14 cellular contexts compared by ENCODE assay signal in the genomic region with DNA sequence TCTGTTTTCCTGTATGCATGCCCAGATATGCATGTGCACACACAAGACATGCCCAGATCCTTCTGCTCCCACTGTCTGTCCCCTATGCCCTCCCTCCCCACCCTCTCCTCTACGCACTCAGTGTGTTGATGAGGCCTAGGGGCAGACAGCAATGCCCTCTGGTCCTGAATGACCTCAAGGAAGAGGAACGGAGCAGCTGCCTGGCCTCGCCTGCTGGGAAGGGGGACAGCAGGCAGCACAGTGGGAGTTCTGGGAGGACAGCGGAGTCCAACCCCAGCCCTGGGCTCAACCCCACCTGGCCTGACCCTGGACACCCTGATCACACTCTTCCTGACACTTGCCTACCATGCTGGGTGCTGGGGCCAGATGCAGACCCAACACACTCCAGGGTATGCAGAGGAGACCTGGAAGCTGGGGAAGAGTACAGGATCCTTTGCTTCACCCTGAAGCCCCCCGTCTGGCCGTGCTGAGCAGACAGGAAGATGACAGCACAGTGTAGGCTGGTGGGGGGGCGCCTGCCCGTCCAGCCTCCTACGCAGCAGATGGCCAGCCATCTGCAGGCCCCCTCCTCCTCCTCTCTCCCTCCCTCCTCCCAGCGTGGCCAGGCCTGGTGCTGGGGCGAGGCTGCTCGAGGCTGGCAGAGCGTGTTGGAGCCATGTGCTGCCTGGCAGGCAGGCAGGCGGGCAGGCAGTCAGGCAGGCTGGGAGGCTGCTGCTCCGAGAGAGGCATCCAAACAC.
DNase-seq lines count a peak whose midpoint lies in the region; ATAC-seq and TF ChIP-seq lines count a peak whose summit lies in the region.
"Had no signal": no experiment of that assay in that cellular context is flagged by ENCODE, and none has a peak within 500 bp of the region (broad histone marks: within the 10 kb centered on the region; RNA-seq: fewer than 3 reads in every experiment).

No MANE protein-coding gene starts in this region.

- no peaks in the 10 kb centered on the region for H3K9me3 ChIP-seq in HEK293 (ENCODE audit: control insufficient read depth, insufficient read depth, low read depth, low read length)
- H3K9me3 ChIP-seq in WERI-Rb-1 (ENCODE audit: severe bottlenecking), result peaks cover 9% of the 10 kb centered on the region
- H3K9me3 ChIP-seq in A673 (ENCODE audit: low read depth, low read length, poor library complexity, severe bottlenecking), result no peaks in the 10 kb centered on the region
- H3K9me3 ChIP-seq: spleen had no signal

- H3K36me3 Mint-ChIP-seq in mesothelial cell of epicardium, result no peaks in the 10 kb centered on the region
- H3K36me3 Mint-ChIP-seq: IgD-negative memory B cell, naive B cell had no signal

- no TSS peak for BruUV-seq in A673 (replicated peaks; lab: Mats Ljungman, UMichigan)

- CTCF ChIA-PET in HEK293 (lab: Yijun Ruan, JAX) (no interaction called here), A673 (lab: Charles Lee) (no interaction called here)

- no peak for ATAC-seq in GM19328 (IDR thresholded peaks at IDR 0.05; ENCODE audit: unreplicated experiment)

- H3K9me3 Mint-ChIP-seq in mesothelial cell of epicardium, result peaks cover 4% of the 10 kb centered on the region
- H3K9me3 Mint-ChIP-seq: central memory CD8-positive, alpha-beta T cell; IgD-negative memory B cell had no signal

- intact Hi-C loops in A673 (cut with micrococcal nuclease; ENCODE audit: unreplicated experiment), result no loop called here

- H3K27me3 Mint-ChIP-seq in mesothelial cell of epicardium (ENCODE audit: low read depth), result peaks cover 5% of the 10 kb centered on the region
- H3K27me3 Mint-ChIP-seq: central memory CD8-positive, alpha-beta T cell had no signal

- H3K27me3 ChIP-seq in WERI-Rb-1 (ENCODE audit: insufficient read depth, low read depth, severe bottlenecking) (no peaks in the 10 kb centered on the region), A673 (replicated peaks; ENCODE audit: insufficient read depth, low read depth, low read length, poor library complexity) (no peaks in the 10 kb centered on the region)
- H3K27me3 ChIP-seq: spleen had no signal

- H3K27ac ChIP-seq in HEK293 (ENCODE audit: extremely low read depth, low read depth, low read length) (no peak overlapping the region), WERI-Rb-1 (peak overlapping the region; percentile 93), skin epidermis (peak overlapping the region in 13 of 21 experiments; percentile 18 to 80 (median 41)), A673 (ENCODE audit: low read depth, low read length, poor library complexity, severe bottlenecking) (no peak overlapping the region)
- H3K27ac ChIP-seq: spleen had no signal

- POLR2A ChIA-PET in HEK293 (lab: Yijun Ruan, JAX) (no interaction called here), A673 (lab: Charles Lee; ENCODE audit: low non-redundant PET) (no interaction called here)

- H3K4me3 ChIP-seq in HEK293 (ENCODE audit: low read depth, low read length), result no peak overlapping the region
- no peak overlapping the region for H3K4me3 ChIP-seq in WERI-Rb-1 (ENCODE audit: low read depth, low read length)
- H3K4me3 ChIP-seq in skin epidermis, result no peak overlapping the region
- H3K4me3 ChIP-seq in A673 (ENCODE audit: low read depth, low read length, poor library complexity, severe bottlenecking), result no peak overlapping the region
- H3K4me3 ChIP-seq: spleen had no signal

- H3K27ac Mint-ChIP-seq in mesothelial cell of epicardium, result no peak overlapping the region
- H3K27ac Mint-ChIP-seq: IgD-negative memory B cell had no signal

- H3K36me3 ChIP-seq in HEK293 (ENCODE audit: control insufficient read depth in 2 of 2, insufficient read depth in 1 of 2, low read length in 2 of 2) (no peaks in the 10 kb centered on the region), WERI-Rb-1 (no peaks in the 10 kb centered on the region), A673 (ENCODE audit: insufficient read depth, low read length, poor library complexity, severe bottlenecking) (no peaks in the 10 kb centered on the region)
- H3K36me3 ChIP-seq: spleen had no signal

- H3K4me3 Mint-ChIP-seq in mesothelial cell of epicardium, result no peak overlapping the region
- H3K4me3 Mint-ChIP-seq: central memory CD8-positive, alpha-beta T cell had no signal

- peaks cover 17% of the 10 kb centered on the region for H3K4me1 Mint-ChIP-seq in mesothelial cell of epicardium
- H3K4me1 Mint-ChIP-seq: central memory CD8-positive, alpha-beta T cell had no signal

- DNase-seq in WERI-Rb-1 (peak; percentile 95), hippocampal formation (lab: John Stamatoyannopoulos, UW) (peak; percentile 89 to 90), A673 (ENCODE audit: low spot score) (no peak), GM03348 (ENCODE audit: low spot score) (no peak), mesothelial cell of epicardium (ENCODE audit: low spot score in 2 of 2, unreplicated experiment in 2 of 2) (no peak)
- DNase-seq: activated gamma-delta T cell, naive B cell, NCI-H1436, spleen had no signal

- TF ChIP-seq CTCF in HEK293 (tag by site-specific recombination; IDR thresholded peaks at IDR 0.05) (no peak), WERI-Rb-1 (IDR thresholded peaks at IDR 0.05; ENCODE audit: low read depth, low read length) (no peak), A673 (conservative IDR thresholded peaks at IDR 0.05; ENCODE audit: low read depth, low read length) (no peak), mesothelial cell of epicardium (IDR thresholded peaks at IDR 0.05; ENCODE audit: unreplicated experiment) (no peak)

- H3K4me1 ChIP-seq in HEK293 (ENCODE audit: control insufficient read depth, insufficient read depth, low read length) (no peaks in the 10 kb centered on the region), A673 (ENCODE audit: insufficient read depth, low read length, poor library complexity, severe bottlenecking) (peaks cover 16% of the 10 kb centered on the region)

TF ChIP-seq in HEK293, 187 proteins besides CTCF, POLR2A, EP300 and RAD21:
- TF ChIP-seq ZNF202 (tag by site-specific recombination; IDR thresholded peaks at IDR 0.05; ENCODE audit: borderline replicate concordance), result no peak
- TF ChIP-seq KLF10 (tag by site-specific recombination; IDR thresholded peaks at IDR 0.05), result no peak
- TF ChIP-seq ZFHX2 (tag by site-specific recombination; conservative IDR thresholded peaks at IDR 0.05), result 0 out of 2 replicates have a peak, but pooled peaks have one; percentile 21

Comparison
In these comparisons a context has a peak if more than half of its experiments do, and no peak if none do; other contexts are left out.
1. H3K27ac ChIP-seq: peak in WERI-Rb-1 (single experiment) and skin epidermis (13 of 21); none in HEK293 (single experiment) and A673 (single experiment).
2. DNase-seq: peak in WERI-Rb-1 (single experiment) and hippocampal formation (2 of 2); none in A673 (single experiment), GM03348 (single experiment) and mesothelial cell of epicardium (0 of 2).